ENCODE assay signal across 19 cellular contexts in the genomic region with DNA sequence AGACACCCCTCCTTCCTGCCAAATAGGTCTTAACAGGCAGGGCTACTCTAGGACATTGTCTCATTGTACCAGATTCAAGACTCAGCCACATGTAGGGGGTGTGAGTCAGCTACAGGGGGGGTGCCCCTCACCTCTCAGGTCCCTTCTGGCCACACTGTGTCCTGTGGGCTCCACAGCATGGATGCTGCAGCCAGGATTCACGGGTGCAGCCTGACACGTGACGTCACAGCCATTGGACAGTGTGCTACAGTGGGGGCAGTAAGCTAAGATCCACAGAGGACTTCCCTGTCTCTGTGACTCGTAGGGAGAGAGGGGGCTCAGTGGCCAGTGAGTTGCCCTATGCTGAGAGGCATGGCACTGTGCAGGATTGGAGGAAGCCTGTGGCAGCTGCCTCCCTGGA.
"Had no signal": no experiment of that assay in that cellular context is flagged by ENCODE, and none has a peak within 500 bp of the region (broad histone marks: within the 10 kb centered on the region; RNA-seq: fewer than 3 reads in every experiment).

No MANE protein-coding gene starts in this region.

- H3K9me3 ChIP-seq: mucosa of descending colon, ovary, right atrium auricular region, sigmoid colon, testis had no signal

- H3K36me3 ChIP-seq: ovary, right atrium auricular region, sigmoid colon, tibial nerve had no signal

- H2AFZ ChIP-seq: hepatocyte had no signal

- H3K27ac ChIP-seq: foreskin keratinocyte, hepatocyte, ovary, right atrium auricular region, sigmoid colon, skin epidermis, testis, tibial nerve had no signal

- H3K27ac Mint-ChIP-seq: dendritic cell treated with granulocyte-macrophage colony-stimulating factor and Interleukin-4, amounts not matched to agents 40 ng/mL and 50 ng/mL, for 4 days; endodermal cell had no signal

- ATAC-seq: foreskin keratinocyte, mucosa of descending colon had no signal

- H3K4me3 ChIP-seq: hepatocyte, mucosa of descending colon, ovary, right atrium auricular region, sigmoid colon, skin epidermis, testis, tibial nerve had no signal

- H3K4me1 ChIP-seq: foreskin keratinocyte, right atrium auricular region, sigmoid colon, testis, tibial nerve had no signal

- H3K27me3 ChIP-seq: foreskin keratinocyte, hepatocyte, ovary, right atrium auricular region, sigmoid colon, testis, tibial nerve had no signal

- H3K4me3 Mint-ChIP-seq: dendritic cell treated with granulocyte-macrophage colony-stimulating factor and Interleukin-4, amounts not matched to agents 40 ng/mL and 50 ng/mL, for 4 days; endodermal cell had no signal

- H3K4me2 ChIP-seq: hepatocyte had no signal

- H3K9me3 Mint-ChIP-seq: dendritic cell treated with granulocyte-macrophage colony-stimulating factor and Interleukin-4, amounts not matched to agents 40 ng/mL and 50 ng/mL, for 4 days; endodermal cell had no signal

- DNase-seq: cerebellar nuclear complex; endodermal cell; erythroblast; foreskin keratinocyte; head of caudate nucleus; kidney; mammary epithelial cell; mucosa of descending colon; ovary; sigmoid colon; stimulated activated CD4-positive, alpha-beta T cell treated with anti-CD3 and anti-CD28 coated beads, Interleukin-2, amount 100 ng/mL, for 24 hours; stimulated activated CD4-positive, alpha-beta T cell treated with anti-CD3 and anti-CD28 coated beads, Interleukin-4, amount 100 ng/mL, for 4 hours; stimulated activated naive CD4-positive, alpha-beta T cell treated with Interleukin-2 at 50 U/mL for 16 hours; testis had no signal

- H3K4me1 Mint-ChIP-seq: endodermal cell had no signal
